ENCODE assay signal across 1 cellular context in the genomic region with DNA sequence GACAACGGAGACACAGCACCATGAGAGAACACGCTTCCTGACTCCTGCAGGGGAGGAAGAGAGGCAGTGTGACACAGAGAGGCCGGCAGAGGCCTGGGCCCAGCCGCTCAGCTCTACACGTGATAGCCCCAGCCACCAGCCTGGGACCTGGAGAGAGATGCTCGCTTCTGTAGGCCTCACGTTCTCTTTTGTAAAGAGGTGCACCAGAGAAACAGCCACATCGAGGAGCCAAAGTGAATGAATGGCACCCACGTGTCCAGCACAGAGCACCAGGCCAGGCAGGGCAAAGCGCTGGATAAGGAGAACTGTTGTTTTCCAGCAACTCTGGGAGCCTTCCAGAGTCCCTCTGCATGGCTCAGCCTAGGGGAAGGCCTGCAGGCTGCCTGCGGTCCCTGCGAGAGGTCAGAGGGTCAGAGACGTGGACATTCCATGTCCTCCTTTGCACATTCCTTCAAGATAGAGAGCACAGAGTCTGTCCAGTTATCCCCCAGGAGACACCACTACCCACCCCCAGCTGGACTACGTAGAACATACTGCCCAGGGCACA.
TF ChIP-seq lines count a peak whose summit lies in the region.

No MANE protein-coding gene starts in this region.

TF ChIP-seq in IMR-90, 13 proteins besides CTCF, POLR2A, EP300 and RAD21:
- no peak for TF ChIP-seq CEBPB (IDR thresholded peaks at IDR 0.05; ENCODE audit: low read depth, low read length)
- TF ChIP-seq MXI1 (IDR thresholded peaks at IDR 0.05; ENCODE audit: borderline replicate concordance, low read depth, low read length), result no peak
- no peak for TF ChIP-seq CHD1 (IDR thresholded peaks at IDR 0.05; ENCODE audit: low read depth, low read length)
- TF ChIP-seq RCOR1 (IDR thresholded peaks at IDR 0.05; ENCODE audit: insufficient replicate concordance, low read length), result no peak
- TF ChIP-seq, protein P1, sequence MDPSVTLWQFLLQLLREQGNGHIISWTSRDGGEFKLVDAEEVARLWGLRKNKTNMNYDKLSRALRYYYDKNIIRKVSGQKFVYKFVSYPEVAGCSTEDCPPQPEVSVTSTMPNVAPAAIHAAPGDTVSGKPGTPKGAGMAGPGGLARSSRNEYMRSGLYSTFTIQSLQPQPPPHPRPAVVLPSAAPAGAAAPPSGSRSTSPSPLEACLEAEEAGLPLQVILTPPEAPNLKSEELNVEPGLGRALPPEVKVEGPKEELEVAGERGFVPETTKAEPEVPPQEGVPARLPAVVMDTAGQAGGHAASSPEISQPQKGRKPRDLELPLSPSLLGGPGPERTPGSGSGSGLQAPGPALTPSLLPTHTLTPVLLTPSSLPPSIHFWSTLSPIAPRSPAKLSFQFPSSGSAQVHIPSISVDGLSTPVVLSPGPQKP (IDR thresholded peaks at IDR 0.05; ENCODE audit: borderline replicate concordance, low read depth, low read length), result no peak
- TF ChIP-seq RFX5 (IDR thresholded peaks at IDR 0.05; ENCODE audit: low read depth, low read length), result no peak
